ENCODE assay signal across 10 cellular contexts in the genomic region with DNA sequence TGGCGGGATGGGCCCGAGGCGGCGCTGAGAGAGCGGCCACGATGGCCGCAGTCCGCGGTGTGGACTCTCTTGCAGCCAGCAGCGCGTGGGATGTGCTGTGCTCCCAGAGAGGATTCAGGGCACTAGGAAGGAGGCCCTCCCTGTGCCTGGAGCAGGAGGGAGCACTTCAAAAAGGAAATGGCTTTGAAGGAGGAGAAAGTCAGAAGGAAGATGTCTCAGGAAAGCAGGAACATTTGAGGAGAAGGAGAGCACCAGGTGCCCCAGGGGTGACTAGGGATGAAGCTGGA. TPM values are rescaled to one million over a fixed set of nuclear protein-coding genes. Genes with fewer than 3 reads are reported as not detected.
DNase-seq lines count a peak whose midpoint lies in the region; ATAC-seq and TF ChIP-seq lines count a peak whose summit lies in the region.
"Had no signal": no experiment of that assay in that cellular context is flagged by ENCODE, and none has a peak within 500 bp of the region (broad histone marks: within the 10 kb centered on the region; RNA-seq: fewer than 3 reads in every experiment).

No MANE protein-coding gene starts in this region.

- H3K36me3 Mint-ChIP-seq in nephron (ENCODE audit: low read depth) = peaks cover 5% of the 10 kb centered on the region

- H3K4me2 ChIP-seq in BLaER1 = no peak overlapping the region

- peaks cover 6% of the 10 kb centered on the region for H3K27me3 Mint-ChIP-seq in nephron (ENCODE audit: low read depth)

- no peaks in the 10 kb centered on the region for H3K9me3 Mint-ChIP-seq in nephron

- no peak for TF ChIP-seq CTCF in colonic mucosa (IDR thresholded peaks at IDR 0.05)
- TF ChIP-seq CTCF in nephron (IDR thresholded peaks at IDR 0.05; ENCODE audit: unreplicated experiment in 3 of 3) = no peak

- intact Hi-C loops in colonic mucosa (cut with DNase I) = no loop called here

- H3K9ac ChIP-seq in BLaER1 = no peak overlapping the region
- H3K9ac ChIP-seq in HUES64 (ENCODE audit: low read depth, low read length) = peak overlapping the region; percentile 81
- H3K9ac ChIP-seq in colonic mucosa (ENCODE audit: low read depth in 2 of 2, low read length in 2 of 2) = peak overlapping the region; percentile 57 to 63

- H3K27ac ChIP-seq in BLaER1 (no peak overlapping the region), HUES64 (ENCODE audit: low read depth, low read length) (no peak overlapping the region), colonic mucosa (no peak overlapping the region)
- H3K27ac ChIP-seq: SJSA1 had no signal

- no peaks in the 10 kb centered on the region for H4K20me1 ChIP-seq in BLaER1

- DNase-seq in colonic mucosa (no peak), NCI-H526 (lab: John Stamatoyannopoulos, UW) (no peak), iPS-NIHi11 (ENCODE audit: low spot score) (no peak), GM19240 (ENCODE audit: insufficient read length, low spot score) (no peak)
- DNase-seq: effector CD8-positive, alpha-beta T cell had no signal

- peaks cover 20% of the 10 kb centered on the region for H3K9me3 ChIP-seq in BLaER1
- H3K9me3 ChIP-seq in HUES64 (ENCODE audit: insufficient read depth, low read depth, low read length) = no peaks in the 10 kb centered on the region
- no peaks in the 10 kb centered on the region for H3K9me3 ChIP-seq in colonic mucosa

- H3K4me1 Mint-ChIP-seq in nephron = peaks cover 42% of the 10 kb centered on the region

- H3K4me3 Mint-ChIP-seq in nephron = peak overlapping the region; percentile 77 to 78 (median 78)

- H3K27me3 ChIP-seq in BLaER1 = peaks cover 67% of the 10 kb centered on the region
- H3K27me3 ChIP-seq in HUES64 (ENCODE audit: insufficient read depth, low read length) = peaks cover 51% of the 10 kb centered on the region
- no peaks in the 10 kb centered on the region for H3K27me3 ChIP-seq in colonic mucosa
- H3K27me3 ChIP-seq: SJSA1 had no signal

- no peak for ATAC-seq in HG03378 (IDR thresholded peaks at IDR 0.05; ENCODE audit: unreplicated experiment)

- peak overlapping the region; percentile 39; the same call in 1 of the 2 replicates for H3K4me3 ChIP-seq in BLaER1
- peak overlapping the region; percentile 73 for H3K4me3 ChIP-seq in HUES64 (ENCODE audit: low read length)
- H3K4me3 ChIP-seq in colonic mucosa = peak overlapping the region; percentile 50

- H3K36me3 ChIP-seq in BLaER1 (peaks cover 8% of the 10 kb centered on the region; the same call in 1 of the 2 replicates), HUES64 (ENCODE audit: insufficient read depth, low read length) (no peaks in the 10 kb centered on the region), colonic mucosa (no peaks in the 10 kb centered on the region)

- WGBS in HUES64 = 13% methylated on average over 11 of the region's 11 CpGs

- no peak overlapping the region for H3K27ac Mint-ChIP-seq in nephron

- H3K4me1 ChIP-seq in BLaER1 (peaks cover 25% of the 10 kb centered on the region), HUES64 (ENCODE audit: insufficient read depth, low read length) (peaks cover 14% of the 10 kb centered on the region; the same call in 1 of the 2 replicates), colonic mucosa (no peaks in the 10 kb centered on the region)

RNA-seq across cellular contexts. Expression of a gene that starts 4.1 kb away (rescaled TPM):
- polyA plus RNA-seq in HUES64 (2013, experiment 1 of 2) = 12.5 TPM
- 15.6 TPM for polyA plus RNA-seq in HUES64 (2013, experiment 2 of 2)
- 1 to 10 TPM; 2.9 to 4.7 TPM for total RNA-seq in colonic mucosa

RNA-seq across cellular contexts. Expression of a gene that starts 4.9 kb away (rescaled TPM):
- 8.2 TPM for polyA plus RNA-seq in HUES64 (2013, experiment 1 of 2)
- 8.4 TPM for polyA plus RNA-seq in HUES64 (2013, experiment 2 of 2)
- 10 to 100 TPM; 20.9 to 26.5 TPM for total RNA-seq in colonic mucosa

RNA-seq across cellular contexts. Expression of a gene that starts 19.9 kb away (rescaled TPM):
- 21.9 TPM for polyA plus RNA-seq in HUES64 (2013, experiment 1 of 2)
- polyA plus RNA-seq in HUES64 (2013, experiment 2 of 2) = 18.5 TPM
- 10 to 100 TPM; 26.3 to 41.5 TPM for total RNA-seq in colonic mucosa

RNA-seq across cellular contexts. Expression of a gene that starts 20.1 kb away (rescaled TPM):
- 83.8 TPM for polyA plus RNA-seq in HUES64 (2013, experiment 1 of 2)
- 82.1 TPM for polyA plus RNA-seq in HUES64 (2013, experiment 2 of 2)
- 100 to 1,000 TPM; 107 to 212 TPM for total RNA-seq in colonic mucosa

RNA-seq across cellular contexts. Expression of a gene that starts 23.6 kb away (rescaled TPM):
- polyA plus RNA-seq in HUES64 (2013, experiment 1 of 2) = 0.40 TPM
- polyA plus RNA-seq in HUES64 (2013, experiment 2 of 2) = 0.38 TPM
- 10 to 100 TPM; 34.2 to 36.8 TPM for total RNA-seq in colonic mucosa
- total RNA-seq: SJSA1 had no signal
